In the genomic region with DNA sequence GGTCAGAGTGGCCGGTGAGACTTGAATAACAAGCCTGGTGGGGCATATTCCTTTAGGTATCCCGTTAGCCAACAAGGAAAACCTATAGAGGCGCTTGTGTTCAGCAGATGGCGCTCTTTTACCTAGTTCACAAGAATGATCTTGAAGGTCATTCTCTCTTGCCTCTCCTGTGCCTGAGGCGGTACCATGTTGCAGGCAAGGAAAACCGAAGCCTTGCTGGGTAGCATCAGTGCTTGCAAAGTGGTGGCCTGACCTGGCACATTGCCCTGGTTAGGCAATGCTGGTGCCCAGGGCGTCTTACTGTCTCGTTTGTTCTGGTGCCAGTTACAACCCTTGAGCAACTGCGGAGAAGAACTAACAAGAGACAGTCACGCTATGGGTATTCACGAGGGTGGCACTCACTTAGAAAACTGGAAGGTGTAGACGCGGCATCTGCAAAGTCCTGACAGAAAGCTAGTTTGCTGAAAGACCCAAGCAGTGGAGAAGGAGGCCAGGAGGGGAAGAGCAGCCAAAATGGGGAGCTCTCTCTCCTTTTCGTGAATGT, we compare ENCODE assay signal across 9 cellular contexts. TPM values are rescaled to one million over a fixed set of nuclear protein-coding genes. Genes with fewer than 3 reads are reported as not detected.
DNase-seq lines count a peak whose midpoint lies in the region; ATAC-seq and TF ChIP-seq lines count a peak whose summit lies in the region.
"Had no signal": no experiment of that assay in that cellular context is flagged by ENCODE, and none has a peak within 500 bp of the region (broad histone marks: within the 10 kb centered on the region; RNA-seq: fewer than 3 reads in every experiment).

No MANE protein-coding gene starts in this region.

- H2AFZ ChIP-seq in PC-3 (ENCODE audit: low read length) (no peak overlapping the region), trophoblast cell (ENCODE audit: insufficient read depth, low read length, poor library complexity) (no peak overlapping the region)

- ATAC-seq in PC-3 (peak; percentile 89), HG03025 (IDR thresholded peaks at IDR 0.05; ENCODE audit: low FRiP score, unreplicated experiment) (no peak), HG03095 (IDR thresholded peaks at IDR 0.05; ENCODE audit: unreplicated experiment) (no peak)
- no peak for ATAC-seq in activated naive CD8-positive, alpha-beta T cell treated with anti-CD3 and anti-CD28 coated beads, Interleukin-2, amount 50 U/mL, for 24 hours
- ATAC-seq: activated naive CD4-positive, alpha-beta T cell treated with anti-CD3 and anti-CD28 coated beads, Interleukin-2, amount 50 U/mL, for 72 hours had no signal

- POLR2A ChIA-PET in PC-3 (lab: Charles Lee; ENCODE audit: unreplicated experiment) = interaction anchor here (0.5 to 0.6 kb wide), 2 partner anchors 112 to 347 kb away, joined by 4 to 6 read pairs; no protein-coding TSS in a partner anchor

- intact Hi-C loops in PC-3 (cut with micrococcal nuclease) = loop anchor here (1.0 to 10.0 kb wide), 9 partner anchors 22 to 333 kb away; a partner anchor contains a TSS

- peaks cover 12% of the 10 kb centered on the region for H3K4me1 Mint-ChIP-seq in activated naive CD8-positive, alpha-beta T cell treated with anti-CD3 and anti-CD28 coated beads, Interleukin-2, amount 50 U/mL, for 24 hours

- H3K9me3 ChIP-seq in PC-3 (ENCODE audit: low read length) (no peaks in the 10 kb centered on the region), cardiac muscle cell (ENCODE audit: low read depth) (no peaks in the 10 kb centered on the region), trophoblast cell (ENCODE audit: insufficient read depth, low read depth, low read length) (no peaks in the 10 kb centered on the region)

- CTCF ChIA-PET in PC-3 (lab: Charles Lee) = interaction anchor here (0.6 to 0.9 kb wide), 3 partner anchors 102 to 349 kb away, joined by 3 to 6 read pairs (median 3); no protein-coding TSS in a partner anchor

- H3K9ac ChIP-seq in PC-3 (ENCODE audit: low read length) (peak overlapping the region; percentile 57; the same call in 1 of the 2 replicates), trophoblast cell (ENCODE audit: low read length) (no peak overlapping the region)

- H2BK120ac ChIP-seq in trophoblast cell (ENCODE audit: insufficient read depth, low read length, poor library complexity) = no peak overlapping the region

- no CpG with 5 or more reads among the region's 14 CpGs for WGBS in trophoblast cell (ENCODE audit: extremely low coverage, insufficient coverage, insufficient read length)

- DNase-seq in DMS53 (lab: John Stamatoyannopoulos, UW) (peak; percentile 94), KBM-7 (peak; percentile 59), PC-3 (peak; percentile 98), cardiac muscle cell (ENCODE audit: low read depth in 1 of 2, low spot score in 1 of 2) (peak; percentile 90 to 91), trophoblast cell (peak; percentile 79 to 92)
- DNase-seq in activated naive CD8-positive, alpha-beta T cell treated with anti-CD3 and anti-CD28 coated beads, Interleukin-2, amount 50 U/mL, for 24 hours = peak; percentile 23

- no peak overlapping the region for H3K4ac ChIP-seq in trophoblast cell (ENCODE audit: low read depth, low read length)

- H3K18ac ChIP-seq in trophoblast cell (ENCODE audit: low read length) = no peak overlapping the region

- peak overlapping the region; percentile 4 for H4K91ac ChIP-seq in trophoblast cell (ENCODE audit: low read depth, low read length)

- no peak overlapping the region for H2AK5ac ChIP-seq in trophoblast cell (ENCODE audit: low read length)

- H3K27me3 ChIP-seq in PC-3 (ENCODE audit: low read length) (no peaks in the 10 kb centered on the region), cardiac muscle cell (no peaks in the 10 kb centered on the region), trophoblast cell (ENCODE audit: insufficient read depth, low read length) (no peaks in the 10 kb centered on the region)

- H3K27ac Mint-ChIP-seq in activated naive CD8-positive, alpha-beta T cell treated with anti-CD3 and anti-CD28 coated beads, Interleukin-2, amount 50 U/mL, for 24 hours = no peak overlapping the region
- H3K27ac Mint-ChIP-seq: activated naive CD4-positive, alpha-beta T cell treated with anti-CD3 and anti-CD28 coated beads, Interleukin-2, amount 50 U/mL, for 72 hours had no signal

- no peaks in the 10 kb centered on the region for H3K79me1 ChIP-seq in trophoblast cell (ENCODE audit: low read length)

- H3K36me3 Mint-ChIP-seq in activated naive CD8-positive, alpha-beta T cell treated with anti-CD3 and anti-CD28 coated beads, Interleukin-2, amount 50 U/mL, for 24 hours (ENCODE audit: low read depth) = no peaks in the 10 kb centered on the region
- H3K36me3 Mint-ChIP-seq: activated naive CD4-positive, alpha-beta T cell treated with anti-CD3 and anti-CD28 coated beads, Interleukin-2, amount 50 U/mL, for 72 hours had no signal

- no peaks in the 10 kb centered on the region for H3K36me3 ChIP-seq in PC-3 (ENCODE audit: low read depth, low read length)
- H3K36me3 ChIP-seq in cardiac muscle cell = no peaks in the 10 kb centered on the region
- H3K36me3 ChIP-seq in trophoblast cell (ENCODE audit: control insufficient read depth in 1 of 2, insufficient read depth in 2 of 2, low read length in 2 of 2) = no peaks in the 10 kb centered on the region

- H3K14ac ChIP-seq in trophoblast cell (ENCODE audit: low read length) = no peak overlapping the region

- no peak overlapping the region for H2BK5ac ChIP-seq in trophoblast cell (ENCODE audit: low read depth, low read length, poor library complexity)

- no peak overlapping the region for H2BK12ac ChIP-seq in trophoblast cell (ENCODE audit: low read length)

- no peaks in the 10 kb centered on the region for H3F3A ChIP-seq in PC-3 (ENCODE audit: low read length, unreplicated experiment)

- H3K27ac ChIP-seq in PC-3 (ENCODE audit: low read length) (peak overlapping the region; percentile 80), cardiac muscle cell (no peak overlapping the region), trophoblast cell (ENCODE audit: low read depth, low read length) (no peak overlapping the region)

- TF ChIP-seq CTCF in PC-3 (conservative IDR thresholded peaks at IDR 0.05; ENCODE audit: low read depth, low read length) (peak; percentile 81), cardiac muscle cell (IDR thresholded peaks at IDR 0.05; ENCODE audit: low read depth, low read length) (peak; percentile 75)

- H3K4me3 ChIP-seq in PC-3 (ENCODE audit: low read length) (no peak overlapping the region), cardiac muscle cell (no peak overlapping the region), trophoblast cell (ENCODE audit: low read depth, low read length) (no peak overlapping the region)

- H3K4me2 ChIP-seq in PC-3 (ENCODE audit: low read length) (no peak overlapping the region), trophoblast cell (ENCODE audit: low read length) (no peak overlapping the region)

- no peak overlapping the region for H3K23ac ChIP-seq in trophoblast cell (ENCODE audit: low read length)

- H3K4me1 ChIP-seq in PC-3 (ENCODE audit: insufficient read depth, low read length) = peaks cover 21% of the 10 kb centered on the region
- H3K4me1 ChIP-seq in cardiac muscle cell (ENCODE audit: low read depth) = peaks cover 18% of the 10 kb centered on the region
- peaks cover 0 to 2% of the 10 kb centered on the region in 2 experiments for H3K4me1 ChIP-seq in trophoblast cell (ENCODE audit: control insufficient read depth in 1 of 2, insufficient read depth in 2 of 2, low read length in 2 of 2)

- no peak overlapping the region for H4K12ac ChIP-seq in trophoblast cell (ENCODE audit: low read depth, low read length)

- no TSS peak for BruUV-seq in PC-3 (replicated peaks; lab: Mats Ljungman, UMichigan)

- H3K9me2 ChIP-seq in PC-3 (replicated peaks; ENCODE audit: low read length) = no peaks in the 10 kb centered on the region

- H4K8ac ChIP-seq in trophoblast cell (ENCODE audit: low read depth, low read length) = no peak overlapping the region

- no peak overlapping the region for H3K4me3 Mint-ChIP-seq in activated naive CD8-positive, alpha-beta T cell treated with anti-CD3 and anti-CD28 coated beads, Interleukin-2, amount 50 U/mL, for 24 hours

- H4K20me1 ChIP-seq in PC-3 (ENCODE audit: low read length) = no peaks in the 10 kb centered on the region

- H3K79me2 ChIP-seq in PC-3 (ENCODE audit: low read length) (no peaks in the 10 kb centered on the region), trophoblast cell (ENCODE audit: control insufficient read depth, insufficient read depth, low read length, poor library complexity) (peaks cover 2% of the 10 kb centered on the region)

- no peaks in the 10 kb centered on the region for H3K9me3 Mint-ChIP-seq in activated naive CD8-positive, alpha-beta T cell treated with anti-CD3 and anti-CD28 coated beads, Interleukin-2, amount 50 U/mL, for 24 hours
- H3K9me3 Mint-ChIP-seq: activated naive CD4-positive, alpha-beta T cell treated with anti-CD3 and anti-CD28 coated beads, Interleukin-2, amount 50 U/mL, for 72 hours had no signal

- H3K27me3 Mint-ChIP-seq in activated naive CD8-positive, alpha-beta T cell treated with anti-CD3 and anti-CD28 coated beads, Interleukin-2, amount 50 U/mL, for 24 hours = no peaks in the 10 kb centered on the region

- in situ Hi-C loops in KBM-7 (cut with MboI; ENCODE audit: low pct_unique_long_range_greater_than_20kb, low sequenced_read_pairs) = loop anchor here (25.0 kb wide), 1 partner anchor 354 kb away; no protein-coding TSS in a partner anchor

RNA-seq across cellular contexts. Expression of a gene that starts 56.7 kb away (rescaled TPM):
- total RNA-seq in PC-3 (2014; rRNA removed) (23.1 and 28.7 TPM in 2 replicates), cardiac muscle cell (67.7 and 88.7 TPM in 2 replicates)
- polyA plus RNA-seq in cardiac muscle cell = 46.8 and 55.9 TPM in 2 replicates
- polyA plus RNA-seq in trophoblast cell (2013) = 24.0 and 25.3 TPM in 2 replicates

Comparison
In these comparisons a context has a peak if more than half of its experiments do, and no peak if none do; other contexts are left out.
1. DNase-seq: peak in every context shown above with its lines; median percentile 98 in PC-3; 94 in DMS53; 90 in cardiac muscle cell; 86 in trophoblast cell; 59 in KBM-7; 23 in activated naive CD8-positive, alpha-beta T cell treated with anti-CD3 and anti-CD28 coated beads, Interleukin-2, amount 50 U/mL, for 24 hours.